In the genomic region with DNA sequence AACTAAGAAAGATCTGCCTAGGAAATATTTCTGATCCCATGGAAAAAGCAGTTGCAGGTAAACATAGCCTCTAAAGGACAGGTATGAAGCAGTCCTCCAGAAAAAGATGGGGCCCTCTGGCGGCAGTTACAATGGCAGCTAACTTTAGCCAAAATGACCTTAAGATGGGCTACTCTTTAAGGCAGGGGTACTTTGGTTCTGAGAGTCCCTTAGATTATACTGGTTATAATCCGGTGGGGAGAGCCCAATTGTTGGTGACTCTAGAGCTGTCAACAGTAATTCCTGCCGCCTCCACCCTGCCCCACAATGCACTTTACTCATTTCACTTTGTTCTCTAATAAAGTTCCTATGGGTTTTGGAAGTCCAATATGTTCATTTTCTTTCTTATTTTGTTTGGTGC, we compare ENCODE assay signal across 15 cellular contexts.
DNase-seq lines count a peak whose midpoint lies in the region; ATAC-seq and TF ChIP-seq lines count a peak whose summit lies in the region.
"Had no signal": no experiment of that assay in that cellular context is flagged by ENCODE, and none has a peak within 500 bp of the region (broad histone marks: within the 10 kb centered on the region; RNA-seq: fewer than 3 reads in every experiment).

No MANE protein-coding gene starts in this region.

- H4K20me1 ChIP-seq in H9 (ENCODE audit: control insufficient read depth, insufficient read depth, insufficient read length) = no peaks in the 10 kb centered on the region

- H3K27me3 Mint-ChIP-seq in H9 (ENCODE audit: low read depth) = no peaks in the 10 kb centered on the region
- H3K27me3 Mint-ChIP-seq: activated CD4-positive, alpha-beta memory T cell treated with anti-CD3 and anti-CD28 coated beads, Interleukin-2, amount 10 ng/mL, durations not matched to agents 7 days and 5 days had no signal

- H2BK5ac ChIP-seq in H9 (ENCODE audit: insufficient read length, low read length) = no peak overlapping the region

- H3K79me1 ChIP-seq in H9 (ENCODE audit: insufficient read depth, low read depth, low read length, poor library complexity, severe bottlenecking) = no peaks in the 10 kb centered on the region

- H3K4ac ChIP-seq in H9 (ENCODE audit: low read depth, low read length) = no peak overlapping the region

- no peak for DNase-seq in AG04449 (ENCODE audit: low read depth, low spot score)
- peak; percentile 50 for DNase-seq in H9
- DNase-seq in iPS-NIHi11 (ENCODE audit: low spot score) = peak; percentile 48
- no peak for DNase-seq in NCI-H345 treated with DMSO at 0.1 percent for 48 hours (lab: John Stamatoyannopoulos, UW; ENCODE audit: unreplicated experiment)
- DNase-seq in Right ventricle myocardium inferior (ENCODE audit: missing footprints) = no peak
- DNase-seq: activated CD4-positive, alpha-beta memory T cell treated with anti-CD3 and anti-CD28 coated beads, Interleukin-2, amount 10 ng/mL, durations not matched to agents 7 days and 5 days; dorsolateral prefrontal cortex; heart right ventricle; stimulated activated CD4-positive, alpha-beta T cell treated with anti-CD3 and anti-CD28 coated beads, Interleukin-4, amount 100 ng/mL, for 4 hours had no signal

- H2BK120ac ChIP-seq in H9 (ENCODE audit: low read depth, low read length, poor library complexity, severe bottlenecking) = no peak overlapping the region

- H4K5ac ChIP-seq in H9 (ENCODE audit: insufficient read length, low read depth, low read length) = no peak overlapping the region

- TF ChIP-seq CTCF in AG04449 (IDR thresholded peaks at IDR 0.05; ENCODE audit: insufficient read depth, low read length, missing control alignments) (peak; percentile 19), H9 (conservative IDR thresholded peaks at IDR 0.05) (peak; percentile 73), VCaP (conservative IDR thresholded peaks at IDR 0.05) (peak; percentile 87)

- no peak overlapping the region for H3K27ac Mint-ChIP-seq in H9
- H3K27ac Mint-ChIP-seq: activated CD4-positive, alpha-beta memory T cell treated with anti-CD3 and anti-CD28 coated beads, Interleukin-2, amount 10 ng/mL, durations not matched to agents 7 days and 5 days; activated naive CD4-positive, alpha-beta T cell treated with anti-CD3 and anti-CD28 coated beads, Interleukin-2, amount 50 U/mL, for 72 hours; mesothelial cell of epicardium had no signal

- no peaks in the 10 kb centered on the region for H3K4me1 ChIP-seq in H9 (ENCODE audit: insufficient read depth, low read length)

- no peak overlapping the region for H3K9ac ChIP-seq in H9 (ENCODE audit: extremely low read depth, insufficient read length, low read length)
- H3K9ac ChIP-seq: KMS-11 had no signal

- no peaks in the 10 kb centered on the region for H3K27me3 ChIP-seq in H9 (ENCODE audit: insufficient read depth, low read length)
- H3K27me3 ChIP-seq: dorsolateral prefrontal cortex had no signal

- H3K9me3 Mint-ChIP-seq in H9 = no peaks in the 10 kb centered on the region
- H3K9me3 Mint-ChIP-seq: activated CD4-positive, alpha-beta memory T cell treated with anti-CD3 and anti-CD28 coated beads, Interleukin-2, amount 10 ng/mL, durations not matched to agents 7 days and 5 days; activated naive CD4-positive, alpha-beta T cell treated with anti-CD3 and anti-CD28 coated beads, Interleukin-2, amount 50 U/mL, for 72 hours; mesothelial cell of epicardium had no signal

- no peak overlapping the region for H3K4me3 ChIP-seq in AG04449 (ENCODE audit: low read depth, low read length)
- H3K4me3 ChIP-seq: dorsolateral prefrontal cortex, heart right ventricle had no signal

- no peak overlapping the region for H3K23ac ChIP-seq in H9 (ENCODE audit: insufficient read length, low read depth, low read length)

- ATAC-seq in HG02759 (IDR thresholded peaks at IDR 0.05; ENCODE audit: unreplicated experiment) (no peak), HG02588 (IDR thresholded peaks at IDR 0.05; ENCODE audit: unreplicated experiment) (no peak), Right ventricle myocardium inferior (no peak)
- ATAC-seq: activated naive CD4-positive, alpha-beta T cell treated with anti-CD3 and anti-CD28 coated beads, Interleukin-2, amount 50 U/mL, for 72 hours; heart right ventricle had no signal

- no peak overlapping the region for H3T11ph ChIP-seq in H9 (ENCODE audit: low read length)

- H2AK5ac ChIP-seq in H9 (ENCODE audit: insufficient read length, low read length) = no peak overlapping the region

- no peak overlapping the region for H3K4me3 Mint-ChIP-seq in H9
- H3K4me3 Mint-ChIP-seq: activated CD4-positive, alpha-beta memory T cell treated with anti-CD3 and anti-CD28 coated beads, Interleukin-2, amount 10 ng/mL, durations not matched to agents 7 days and 5 days; mesothelial cell of epicardium had no signal

- no peaks in the 10 kb centered on the region; a peak in 1 of 7 replicates for H3K36me3 Mint-ChIP-seq in H9 (ENCODE audit: insufficient read depth in 1 of 3, low read depth in 3 of 3)
- H3K36me3 Mint-ChIP-seq: activated naive CD4-positive, alpha-beta T cell treated with anti-CD3 and anti-CD28 coated beads, Interleukin-2, amount 50 U/mL, for 72 hours; mesothelial cell of epicardium had no signal

- H3K9me3 ChIP-seq in H9 (ENCODE audit: control insufficient read depth, low read depth, low read length) = no peaks in the 10 kb centered on the region
- H3K9me3 ChIP-seq: heart right ventricle had no signal

- POLR2A ChIA-PET in AG04449 (lab: Yijun Ruan, JAX) = no interaction called here

- CTCF ChIA-PET in AG04449 (lab: Yijun Ruan, JAX) = interaction anchor here (1.1 to 1.8 kb wide), 2 partner anchors 9 to 352 kb away, joined by 3 to 6 read pairs; no protein-coding TSS in a partner anchor

- no peak overlapping the region for H3K14ac ChIP-seq in H9 (ENCODE audit: insufficient read depth, low read length)

- no peaks in the 10 kb centered on the region for H3K79me2 ChIP-seq in H9 (ENCODE audit: insufficient read depth, low read length)

- no peak overlapping the region for H2BK15ac ChIP-seq in H9 (ENCODE audit: low read depth, low read length)

- intact Hi-C loops in Right ventricle myocardium inferior (cut with DNase I) = no loop called here

- H4K8ac ChIP-seq in H9 (replicated peaks; ENCODE audit: insufficient read length, low read depth, low read length) = no peak overlapping the region

- no peaks in the 10 kb centered on the region for H3K23me2 ChIP-seq in H9 (ENCODE audit: insufficient read length, low read depth, low read length, poor library complexity, severe bottlenecking)

- peaks cover 11 to 19% of the 10 kb centered on the region in 2 experiments for H3K4me1 Mint-ChIP-seq in H9
- H3K4me1 Mint-ChIP-seq: activated CD4-positive, alpha-beta memory T cell treated with anti-CD3 and anti-CD28 coated beads, Interleukin-2, amount 10 ng/mL, durations not matched to agents 7 days and 5 days had no signal

- H2AFZ ChIP-seq in H9 (ENCODE audit: low read length) = no peak overlapping the region

- no peak overlapping the region for H3K4me2 ChIP-seq in H9 (ENCODE audit: insufficient read depth, insufficient read length, low read length)
- H3K4me2 ChIP-seq: KMS-11 had no signal

- no peak overlapping the region for H3K27ac ChIP-seq in H9 (ENCODE audit: insufficient read length, low read depth, low read length)
- no peak overlapping the region for H3K27ac ChIP-seq in VCaP
- H3K27ac ChIP-seq: dorsolateral prefrontal cortex, heart right ventricle, KMS-11 had no signal

- no peak overlapping the region for H3K18ac ChIP-seq in H9 (ENCODE audit: insufficient read length, low read depth, low read length)

- H3K56ac ChIP-seq in H9 (ENCODE audit: insufficient read length, low read depth, low read length) = no peak overlapping the region

- H2BK20ac ChIP-seq in H9 (ENCODE audit: low read depth, low read length, poor library complexity, severe bottlenecking) = no peak overlapping the region

- H4K91ac ChIP-seq in H9 (ENCODE audit: insufficient read length, low read depth, low read length) = no peak overlapping the region

- WGBS in H9 (ENCODE audit: extremely low coverage, insufficient read length, low lambda C conversion rate) = no CpG with 5 or more reads among the region's 3 CpGs

- H2BK12ac ChIP-seq in H9 (ENCODE audit: insufficient read length, low read depth, low read length) = no peak overlapping the region

Comparison
In these comparisons a context has a peak if more than half of its experiments do, and no peak if none do; other contexts are left out.
1. DNase-seq: peak in H9 (single experiment) and iPS-NIHi11 (single experiment); none in AG04449 (single experiment), NCI-H345 treated with DMSO at 0.1 percent for 48 hours (single experiment) and Right ventricle myocardium inferior (single experiment).
2. CTCF ChIP-seq: peak in every context shown above with its lines; median percentile 87 in VCaP; 73 in H9; 19 in AG04449.